1 cellular context compared by ENCODE assay signal in genomic region chr12:20950248-20950647, GRCh38.
TF ChIP-seq lines count a peak whose summit lies in the region.

No MANE protein-coding gene starts in this region.

TF ChIP-seq in H1, 55 proteins besides CTCF, POLR2A, EP300 and RAD21 (continued from another document):
- TF ChIP-seq ASH2L (IDR thresholded peaks at IDR 0.05; ENCODE audit: low read length) (no peak), CBX8 (IDR thresholded peaks at IDR 0.05; ENCODE audit: borderline replicate concordance, low read depth, low read length) (no peak)
- TF ChIP-seq, protein P1, sequence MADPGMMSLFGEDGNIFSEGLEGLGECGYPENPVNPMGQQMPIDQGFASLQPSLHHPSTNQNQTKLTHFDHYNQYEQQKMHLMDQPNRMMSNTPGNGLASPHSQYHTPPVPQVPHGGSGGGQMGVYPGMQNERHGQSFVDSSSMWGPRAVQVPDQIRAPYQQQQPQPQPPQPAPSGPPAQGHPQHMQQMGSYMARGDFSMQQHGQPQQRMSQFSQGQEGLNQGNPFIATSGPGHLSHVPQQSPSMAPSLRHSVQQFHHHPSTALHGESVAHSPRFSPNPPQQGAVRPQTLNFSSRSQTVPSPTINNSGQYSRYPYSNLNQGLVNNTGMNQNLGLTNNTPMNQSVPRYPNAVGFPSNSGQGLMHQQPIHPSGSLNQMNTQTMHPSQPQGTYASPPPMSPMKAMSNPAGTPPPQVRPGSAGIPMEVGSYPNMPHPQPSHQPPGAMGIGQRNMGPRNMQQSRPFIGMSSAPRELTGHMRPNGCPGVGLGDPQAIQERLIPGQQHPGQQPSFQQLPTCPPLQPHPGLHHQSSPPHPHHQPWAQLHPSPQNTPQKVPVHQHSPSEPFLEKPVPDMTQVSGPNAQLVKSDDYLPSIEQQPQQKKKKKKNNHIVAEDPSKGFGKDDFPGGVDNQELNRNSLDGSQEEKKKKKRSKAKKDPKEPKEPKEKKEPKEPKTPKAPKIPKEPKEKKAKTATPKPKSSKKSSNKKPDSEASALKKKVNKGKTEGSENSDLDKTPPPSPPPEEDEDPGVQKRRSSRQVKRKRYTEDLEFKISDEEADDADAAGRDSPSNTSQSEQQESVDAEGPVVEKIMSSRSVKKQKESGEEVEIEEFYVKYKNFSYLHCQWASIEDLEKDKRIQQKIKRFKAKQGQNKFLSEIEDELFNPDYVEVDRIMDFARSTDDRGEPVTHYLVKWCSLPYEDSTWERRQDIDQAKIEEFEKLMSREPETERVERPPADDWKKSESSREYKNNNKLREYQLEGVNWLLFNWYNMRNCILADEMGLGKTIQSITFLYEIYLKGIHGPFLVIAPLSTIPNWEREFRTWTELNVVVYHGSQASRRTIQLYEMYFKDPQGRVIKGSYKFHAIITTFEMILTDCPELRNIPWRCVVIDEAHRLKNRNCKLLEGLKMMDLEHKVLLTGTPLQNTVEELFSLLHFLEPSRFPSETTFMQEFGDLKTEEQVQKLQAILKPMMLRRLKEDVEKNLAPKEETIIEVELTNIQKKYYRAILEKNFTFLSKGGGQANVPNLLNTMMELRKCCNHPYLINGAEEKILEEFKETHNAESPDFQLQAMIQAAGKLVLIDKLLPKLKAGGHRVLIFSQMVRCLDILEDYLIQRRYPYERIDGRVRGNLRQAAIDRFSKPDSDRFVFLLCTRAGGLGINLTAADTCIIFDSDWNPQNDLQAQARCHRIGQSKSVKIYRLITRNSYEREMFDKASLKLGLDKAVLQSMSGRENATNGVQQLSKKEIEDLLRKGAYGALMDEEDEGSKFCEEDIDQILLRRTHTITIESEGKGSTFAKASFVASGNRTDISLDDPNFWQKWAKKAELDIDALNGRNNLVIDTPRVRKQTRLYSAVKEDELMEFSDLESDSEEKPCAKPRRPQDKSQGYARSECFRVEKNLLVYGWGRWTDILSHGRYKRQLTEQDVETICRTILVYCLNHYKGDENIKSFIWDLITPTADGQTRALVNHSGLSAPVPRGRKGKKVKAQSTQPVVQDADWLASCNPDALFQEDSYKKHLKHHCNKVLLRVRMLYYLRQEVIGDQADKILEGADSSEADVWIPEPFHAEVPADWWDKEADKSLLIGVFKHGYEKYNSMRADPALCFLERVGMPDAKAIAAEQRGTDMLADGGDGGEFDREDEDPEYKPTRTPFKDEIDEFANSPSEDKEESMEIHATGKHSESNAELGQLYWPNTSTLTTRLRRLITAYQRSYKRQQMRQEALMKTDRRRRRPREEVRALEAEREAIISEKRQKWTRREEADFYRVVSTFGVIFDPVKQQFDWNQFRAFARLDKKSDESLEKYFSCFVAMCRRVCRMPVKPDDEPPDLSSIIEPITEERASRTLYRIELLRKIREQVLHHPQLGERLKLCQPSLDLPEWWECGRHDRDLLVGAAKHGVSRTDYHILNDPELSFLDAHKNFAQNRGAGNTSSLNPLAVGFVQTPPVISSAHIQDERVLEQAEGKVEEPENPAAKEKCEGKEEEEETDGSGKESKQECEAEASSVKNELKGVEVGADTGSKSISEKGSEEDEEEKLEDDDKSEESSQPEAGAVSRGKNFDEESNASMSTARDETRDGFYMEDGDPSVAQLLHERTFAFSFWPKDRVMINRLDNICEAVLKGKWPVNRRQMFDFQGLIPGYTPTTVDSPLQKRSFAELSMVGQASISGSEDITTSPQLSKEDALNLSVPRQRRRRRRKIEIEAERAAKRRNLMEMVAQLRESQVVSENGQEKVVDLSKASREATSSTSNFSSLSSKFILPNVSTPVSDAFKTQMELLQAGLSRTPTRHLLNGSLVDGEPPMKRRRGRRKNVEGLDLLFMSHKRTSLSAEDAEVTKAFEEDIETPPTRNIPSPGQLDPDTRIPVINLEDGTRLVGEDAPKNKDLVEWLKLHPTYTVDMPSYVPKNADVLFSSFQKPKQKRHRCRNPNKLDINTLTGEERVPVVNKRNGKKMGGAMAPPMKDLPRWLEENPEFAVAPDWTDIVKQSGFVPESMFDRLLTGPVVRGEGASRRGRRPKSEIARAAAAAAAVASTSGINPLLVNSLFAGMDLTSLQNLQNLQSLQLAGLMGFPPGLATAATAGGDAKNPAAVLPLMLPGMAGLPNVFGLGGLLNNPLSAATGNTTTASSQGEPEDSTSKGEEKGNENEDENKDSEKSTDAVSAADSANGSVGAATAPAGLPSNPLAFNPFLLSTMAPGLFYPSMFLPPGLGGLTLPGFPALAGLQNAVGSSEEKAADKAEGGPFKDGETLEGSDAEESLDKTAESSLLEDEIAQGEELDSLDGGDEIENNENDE (IDR thresholded peaks at IDR 0.05; ENCODE audit: insufficient replicate concordance, low read length) = no peak
